ENCODE assay signal across 15 cellular contexts in the genomic region with DNA sequence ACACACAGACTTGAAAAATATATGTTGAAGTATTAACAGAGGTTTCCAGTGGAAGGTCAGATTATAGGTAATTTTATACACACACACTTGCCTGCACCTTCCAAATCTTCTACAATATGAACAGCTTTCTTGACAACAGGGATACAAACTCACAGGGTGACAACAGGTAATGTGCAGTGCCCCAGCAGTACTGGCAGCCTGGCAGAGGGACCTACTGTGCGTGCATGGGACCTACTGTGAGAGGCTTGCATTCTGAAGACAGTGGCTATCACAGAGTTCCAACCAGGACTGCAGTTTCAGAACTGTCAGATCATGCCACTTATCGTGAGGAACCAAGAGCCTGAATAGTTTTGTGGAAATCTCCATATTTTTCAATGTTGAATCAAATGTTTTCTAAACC.
"Had no signal": no experiment of that assay in that cellular context is flagged by ENCODE, and none has a peak within 500 bp of the region (broad histone marks: within the 10 kb centered on the region; RNA-seq: fewer than 3 reads in every experiment).

No MANE protein-coding gene starts in this region.

- ATAC-seq: foreskin keratinocyte, left cardiac atrium, lower lobe of right lung had no signal

- H3K4me3 Mint-ChIP-seq: mesothelial cell of epicardium had no signal

- H3K9me3 ChIP-seq: adrenal gland, colonic mucosa, lower lobe of right lung, thyroid gland, vagina had no signal

- H3K4me3 ChIP-seq: adrenal gland, colonic mucosa, lower lobe of right lung, skin epidermis, thyroid gland, vagina had no signal

- H3K27me3 ChIP-seq: adrenal gland, colonic mucosa, foreskin keratinocyte, thyroid gland, vagina had no signal

- DNase-seq: activated CD4-positive, CD25-positive, alpha-beta regulatory T cell treated with anti-CD3 and anti-CD28 coated beads, Interleukin-2, amount 50 U/mL, for 72 hours; activated gamma-delta T cell; adrenal gland; caudate nucleus; colonic mucosa; foreskin keratinocyte; head of caudate nucleus; left cardiac atrium; lower lobe of right lung; posterior cingulate gyrus; thyroid gland had no signal

- H3K4me1 ChIP-seq: colonic mucosa had no signal

- H3K27ac ChIP-seq: adrenal gland, foreskin keratinocyte, lower lobe of right lung, vagina had no signal

- H3K9me3 Mint-ChIP-seq: mesothelial cell of epicardium; T-helper 2 cell treated with Interferon-gamma antibody and Interleukin-4, amounts not matched to agents 5 μg/mL and 100 μg/mL, for 36 hours had no signal
